9 cellular contexts compared by ENCODE assay signal in genomic region chr2:68156419-68156818, GRCh38. TPM values are rescaled to one million over a fixed set of nuclear protein-coding genes. Genes with fewer than 3 reads are reported as not detected.
DNase-seq lines count a peak whose midpoint lies in the region; ATAC-seq and TF ChIP-seq lines count a peak whose summit lies in the region.
"Had no signal": no experiment of that assay in that cellular context is flagged by ENCODE, and none has a peak within 500 bp of the region (broad histone marks: within the 10 kb centered on the region; RNA-seq: fewer than 3 reads in every experiment).

No MANE protein-coding gene starts in this region.

- CTCF ChIA-PET in BJ (lab: Yijun Ruan, JAX), result interaction anchor here (0.7 to 1.7 kb wide), 6 partner anchors 13 to 201 kb away, joined by 3 to 8 read pairs (median 4); no protein-coding TSS in a partner anchor

- H3K9me3 Mint-ChIP-seq in nephron progenitor cell, result no peaks in the 10 kb centered on the region

- POLR2A ChIA-PET in BJ (lab: Charles Lee), result no interaction called here

- H3K9me3 ChIP-seq in MG63 (no peaks in the 10 kb centered on the region), body of pancreas (no peaks in the 10 kb centered on the region)

- H3K27ac Mint-ChIP-seq in nephron progenitor cell, result no peak overlapping the region

- H3K4me3 ChIP-seq in BJ (ENCODE audit: low read depth, low read length) (peak overlapping the region; percentile 79), MG63 (peak overlapping the region; percentile 71), dorsolateral prefrontal cortex (peak overlapping the region; percentile 69 to 100 (median 95)), body of pancreas (peak overlapping the region in 1 of 2 donors; percentile 94)

- peaks cover 26% of the 10 kb centered on the region for H3K4me1 ChIP-seq in body of pancreas

- peaks cover 3% of the 10 kb centered on the region for H3K27me3 Mint-ChIP-seq in nephron progenitor cell (ENCODE audit: low read depth, poor library complexity)

- H3K27ac ChIP-seq in dorsolateral prefrontal cortex (peak overlapping the region in 29 of 59 donors; percentile 96 to 100 (median 99)), body of pancreas (peak overlapping the region in 1 of 4 donors; percentile 97)

- peaks cover 43% of the 10 kb centered on the region for H3K4me1 Mint-ChIP-seq in nephron progenitor cell

- DNase-seq in BJ (ENCODE audit: low read depth), result no peak
- DNase-seq in MG63, result no peak
- no peak for DNase-seq in dorsolateral prefrontal cortex
- DNase-seq in nephron progenitor cell, result no peak
- DNase-seq in body of pancreas, result no peak
- DNase-seq in NCI-H1930 (lab: John Stamatoyannopoulos, UW), result no peak
- DNase-seq in AG08395 (ENCODE audit: low spot score), result no peak
- DNase-seq: NCI-H446 had no signal

- TF ChIP-seq POLR2A in body of pancreas (IDR thresholded peaks at IDR 0.05), result no peak

- H3K36me3 ChIP-seq in BJ (ENCODE audit: control insufficient read depth, insufficient read depth, low read length), result no peaks in the 10 kb centered on the region
- H3K36me3 ChIP-seq in MG63, result peaks cover 26% of the 10 kb centered on the region
- H3K36me3 ChIP-seq in body of pancreas (replicated peaks in 1 of 2; ENCODE audit: insufficient read depth in 1 of 2, low read depth in 2 of 2), result no peaks in the 10 kb centered on the region

- 7 to 10% methylated on average over 3 of the region's 3 CpGs for WGBS in body of pancreas, 2 donors

- H3K27me3 ChIP-seq in BJ (ENCODE audit: control insufficient read depth, insufficient read depth, low read length) (no peaks in the 10 kb centered on the region), MG63 (no peaks in the 10 kb centered on the region), dorsolateral prefrontal cortex (no peaks in the 10 kb centered on the region), body of pancreas (no peaks in the 10 kb centered on the region)

- no peak for ATAC-seq in body of pancreas
- no peak for ATAC-seq in GM18867 (IDR thresholded peaks at IDR 0.05; ENCODE audit: unreplicated experiment)

- H3K36me3 Mint-ChIP-seq in nephron progenitor cell (ENCODE audit: low read depth), result peaks cover 19% of the 10 kb centered on the region

- intact Hi-C loops in dorsolateral prefrontal cortex (cut with DNase I) (loop anchor here (5.0 to 10.0 kb wide), 3 partner anchors 34 to 92 kb away; partner anchors contain the start of gene C1D (in 1 of the 2)), body of pancreas (cut with DNase I) (no loop called here)

- no peak for TF ChIP-seq CTCF in BJ (IDR thresholded peaks at IDR 0.05; ENCODE audit: insufficient read depth, low read depth, low read length)
- TF ChIP-seq CTCF in dorsolateral prefrontal cortex (IDR thresholded peaks at IDR 0.05 in 54 of 56, conservative IDR thresholded peaks at IDR 0.05 in 2 of 56; ENCODE audit: low read depth in 1 of 56, partially characterized antibody in 56 of 56), result no peak
- TF ChIP-seq CTCF in nephron progenitor cell (IDR thresholded peaks at IDR 0.05), result no peak
- no peak for TF ChIP-seq CTCF in body of pancreas (IDR thresholded peaks at IDR 0.05)

- H3K4me3 Mint-ChIP-seq in nephron progenitor cell, result peak overlapping the region; percentile 94

RNA-seq across cellular contexts. Expression of gene PNO1, which starts 1.3 kb away (rescaled TPM):
- 8.1 and 12.0 TPM in 2 replicates for polyA plus RNA-seq in BJ (2011; rRNA removed)
- 2.2 and 2.4 TPM in 2 replicates for polyA minus RNA-seq in BJ (2011; rRNA and poly(A)+ RNA removed)
- 34.0 and 38.3 TPM in 2 replicates for total RNA-seq in MG63 (2014; rRNA removed; shearing (Covaris generic); ENCODE audit: low replicate concordance)
- total RNA-seq in dorsolateral prefrontal cortex, result 10 to 100 TPM in 31 of 120 experiments, 1 to 10 TPM in 89; 4.0 to 14.5 (median 8.7) TPM
- total RNA-seq in body of pancreas, result 1 to 10 TPM; 6.0 to 8.9 TPM
